ENCODE assay signal across 26 cellular contexts in genomic region chr4:86038037-86038436, GRCh38.
"Had no signal": no experiment of that assay in that cellular context is flagged by ENCODE, and none has a peak within 500 bp of the region (broad histone marks: within the 10 kb centered on the region; RNA-seq: fewer than 3 reads in every experiment).

No MANE protein-coding gene starts in this region.

- H3K4me1 ChIP-seq: foreskin keratinocyte, parathyroid adenoma had no signal

- H3K4me3 ChIP-seq: adrenal gland, esophagus muscularis mucosa, heart right ventricle, psoas muscle, spleen, tibial nerve had no signal

- DNase-seq: activated CD4-positive, alpha-beta T cell treated with anti-CD3 and anti-CD28 coated beads for 48 hours; activated CD4-positive, alpha-beta T cell treated with anti-CD3 and anti-CD28 coated beads, Interleukin-2, amount 50 U/mL, for 48 hours; activated CD8-positive, alpha-beta memory T cell treated with anti-CD3 and anti-CD28 coated beads for 24 hours; activated effector memory CD4-positive, alpha-beta T cell treated with anti-CD3 and anti-CD28 coated beads, Interleukin-2, amount 50 U/mL, for 16 hours; activated naive CD4-positive, alpha-beta T cell treated with anti-CD3 and anti-CD28 coated beads for 36 hours; activated naive CD8-positive, alpha-beta T cell treated with anti-CD3 and anti-CD28 coated beads for 36 hours; adrenal gland; aorta; caudate nucleus; cortex of kidney; effector memory CD8-positive, alpha-beta T cell; foreskin keratinocyte; heart right ventricle; mammary epithelial cell; naive thymus-derived CD4-positive, alpha-beta T cell; nucleus accumbens; psoas muscle; spleen; stimulated activated naive CD4-positive, alpha-beta T cell; T-helper 9 cell had no signal

- H3K36me3 ChIP-seq: adrenal gland, esophagus muscularis mucosa, heart right ventricle, spleen, tibial nerve had no signal

- H3K9ac ChIP-seq: parathyroid adenoma had no signal

- H2AFZ ChIP-seq: parathyroid adenoma had no signal

- H3K27ac ChIP-seq: adrenal gland, esophagus muscularis mucosa, foreskin keratinocyte, heart right ventricle, parathyroid adenoma, psoas muscle, spleen, tibial nerve, VCaP had no signal

- FAIRE-seq: TTC549 had no signal

- H3K9me3 ChIP-seq: adrenal gland, esophagus muscularis mucosa, psoas muscle, spleen had no signal

- H3K79me2 ChIP-seq: parathyroid adenoma had no signal

- ATAC-seq: activated CD4-positive, CD25-positive, alpha-beta regulatory T cell treated with anti-CD3 and anti-CD28 coated beads, Interleukin-2, amount 50 U/mL, for 24 hours; effector memory CD8-positive, alpha-beta T cell; foreskin keratinocyte; naive thymus-derived CD4-positive, alpha-beta T cell; psoas muscle had no signal

- H3K27me3 ChIP-seq: adrenal gland, esophagus muscularis mucosa, foreskin keratinocyte, heart right ventricle, spleen, tibial nerve had no signal
